In the genomic region with DNA sequence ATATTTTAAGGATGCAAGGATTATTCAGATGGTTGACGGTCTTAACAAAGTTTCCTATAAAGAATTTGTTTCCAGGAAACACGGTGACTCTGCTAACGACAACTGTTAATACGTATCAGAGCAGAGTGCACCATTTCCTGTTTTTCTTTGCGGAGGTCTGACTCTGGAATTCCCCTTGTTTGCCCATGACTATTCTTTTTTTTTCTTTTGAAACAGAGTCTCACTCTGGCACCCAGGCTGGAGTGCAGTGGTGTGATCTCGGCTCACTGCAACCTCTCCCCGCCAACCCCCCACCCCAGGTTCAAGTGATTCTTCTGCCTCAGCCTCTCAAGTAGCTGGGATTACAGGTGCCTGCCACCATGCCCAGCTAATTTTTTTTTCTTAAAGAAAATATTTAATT, we compare ENCODE assay signal across 8 cellular contexts.
DNase-seq lines count a peak whose midpoint lies in the region; ATAC-seq and TF ChIP-seq lines count a peak whose summit lies in the region.

No MANE protein-coding gene starts in this region.

- peak overlapping the region; percentile 87 for H3K27ac ChIP-seq in OCI-LY7 (ENCODE audit: low read depth, low read length, poor library complexity, severe bottlenecking)
- peak overlapping the region; percentile 43 to 61 (median 59) for H3K27ac ChIP-seq in right lobe of liver
- peak overlapping the region in 1 of 2 donors; percentile 20 for H3K27ac ChIP-seq in coronary artery

- H3K36me3 Mint-ChIP-seq in Calu3 (ENCODE audit: insufficient read depth, unreplicated experiment) (peaks cover 18% of the 10 kb centered on the region), Caco-2 (ENCODE audit: insufficient read depth, unreplicated experiment) (peaks cover 12% of the 10 kb centered on the region)
- peaks cover 86% of the 10 kb centered on the region for H3K36me3 Mint-ChIP-seq in stimulated activated effector memory CD8-positive, alpha-beta T cell treated with anti-CD3 and anti-CD28 coated beads, Interleukin-12 subunit alpha, Interleukin-12 subunit beta, amount 100 ng/mL, for 72 hours

- H3K4me1 ChIP-seq in OCI-LY7 (ENCODE audit: insufficient read depth, low read length, poor library complexity, severe bottlenecking) = peaks cover 75% of the 10 kb centered on the region
- peaks cover 0 to 29% (median 2%) of the 10 kb centered on the region in 4 donors for H3K4me1 ChIP-seq in right lobe of liver
- H3K4me1 ChIP-seq in Caco-2 = peaks cover 9% of the 10 kb centered on the region; the same call in 1 of the 2 replicates

- H3K27ac Mint-ChIP-seq in Calu3 (ENCODE audit: unreplicated experiment) = peak overlapping the region; percentile 93
- peak overlapping the region; percentile 93 for H3K27ac Mint-ChIP-seq in stimulated activated effector memory CD8-positive, alpha-beta T cell treated with anti-CD3 and anti-CD28 coated beads, Interleukin-12 subunit alpha, Interleukin-12 subunit beta, amount 100 ng/mL, for 72 hours
- H3K27ac Mint-ChIP-seq in Caco-2 (ENCODE audit: unreplicated experiment) = no peak overlapping the region

- no TSS peak for BruUV-seq in Calu3 (replicated peaks; lab: Mats Ljungman, UMichigan)
- BruUV-seq in OCI-LY7 (replicated peaks; lab: Mats Ljungman, UMichigan) = no TSS peak
- no TSS peak for BruUV-seq in Caco-2 (replicated peaks; lab: Mats Ljungman, UMichigan)

- peaks cover 92% of the 10 kb centered on the region for H3K79me2 ChIP-seq in OCI-LY7 (ENCODE audit: insufficient read depth, low read depth, low read length)

- intact Hi-C loops in Calu3 (cut with micrococcal nuclease; ENCODE audit: unreplicated experiment) = loop anchor here (2.0 to 5.0 kb wide), 4 partner anchors 97 to 267 kb away; a partner anchor contains a TSS
- intact Hi-C loops in OCI-LY7 (cut with micrococcal nuclease; ENCODE audit: unreplicated experiment) = loop anchor here (5.0 to 10.0 kb wide), 2 partner anchors 505 to 1057 kb away; no protein-coding TSS in a partner anchor
- intact Hi-C loops in right lobe of liver (cut with DNase I) = no loop called here
- intact Hi-C loops in Caco-2 (cut with micrococcal nuclease; ENCODE audit: unreplicated experiment) = no loop called here

- peak overlapping the region; percentile 24 for H3K4me3 ChIP-seq in OCI-LY7 (ENCODE audit: low read depth, low read length, poor library complexity, severe bottlenecking)
- no peak overlapping the region for H3K4me3 ChIP-seq in right lobe of liver
- H3K4me3 ChIP-seq in coronary artery = no peak overlapping the region
- no peak overlapping the region for H3K4me3 ChIP-seq in Caco-2 (ENCODE audit: low read depth, low read length)

- H3K4me2 ChIP-seq in OCI-LY7 (ENCODE audit: low read length) = peak overlapping the region; percentile 65

- H3K27me3 Mint-ChIP-seq in Calu3 (ENCODE audit: unreplicated experiment) (no peaks in the 10 kb centered on the region), Caco-2 (ENCODE audit: insufficient read depth, unreplicated experiment) (no peaks in the 10 kb centered on the region)

- no peak for TF ChIP-seq CTCF in Calu3 (IDR thresholded peaks at IDR 0.05; ENCODE audit: unreplicated experiment)
- TF ChIP-seq CTCF in OCI-LY7 (conservative IDR thresholded peaks at IDR 0.05; ENCODE audit: low read length) = no peak
- TF ChIP-seq CTCF in right lobe of liver (IDR thresholded peaks at IDR 0.05) = no peak
- no peak for TF ChIP-seq CTCF in coronary artery (IDR thresholded peaks at IDR 0.05)
- TF ChIP-seq CTCF in Caco-2 (IDR thresholded peaks at IDR 0.05; ENCODE audit: insufficient read depth in 1 of 2, low read depth in 1 of 2, low read length in 1 of 2, severe bottlenecking in 1 of 2, unreplicated experiment in 1 of 2) = no peak

- DNase-seq in Calu3 (peak; percentile 64), OCI-LY7 (ENCODE audit: low spot score) (peak; percentile 72), right lobe of liver (peak in 1 of 3 donors; percentile 32), coronary artery (ENCODE audit: low spot score) (no peak), Caco-2 (no peak)
- peak; percentile 72 for DNase-seq in activated naive CD4-positive, alpha-beta T cell treated with Interleukin-2 at 50 U/mL for 16 hours
- DNase-seq in stimulated activated effector memory CD8-positive, alpha-beta T cell treated with anti-CD3 and anti-CD28 coated beads, Interleukin-12 subunit alpha, Interleukin-12 subunit beta, amount 100 ng/mL, for 72 hours (ENCODE audit: low spot score in 2 of 2) = peak; percentile 36 to 79

- H3K9me3 Mint-ChIP-seq in Calu3 (ENCODE audit: low read depth, unreplicated experiment) (peaks cover 2% of the 10 kb centered on the region), Caco-2 (ENCODE audit: unreplicated experiment) (no peaks in the 10 kb centered on the region)
- peaks cover 4% of the 10 kb centered on the region for H3K9me3 Mint-ChIP-seq in stimulated activated effector memory CD8-positive, alpha-beta T cell treated with anti-CD3 and anti-CD28 coated beads, Interleukin-12 subunit alpha, Interleukin-12 subunit beta, amount 100 ng/mL, for 72 hours

- POLR2A ChIA-PET in OCI-LY7 (lab: Charles Lee) (interaction anchor here (0.6 to 3.6 kb wide), 3 partner anchors 114 to 214 kb away, joined by 5 to 18 read pairs (median 6); a partner anchor contains a TSS), Caco-2 (lab: Charles Lee) (no interaction called here)

- H4K20me1 ChIP-seq in OCI-LY7 (ENCODE audit: insufficient read depth, low read length) = no peaks in the 10 kb centered on the region

- H3K4me1 Mint-ChIP-seq in Calu3 (ENCODE audit: low read depth, unreplicated experiment) (peaks cover 41% of the 10 kb centered on the region), Caco-2 (ENCODE audit: low read depth, unreplicated experiment) (peaks cover 8% of the 10 kb centered on the region)
- peaks cover 74% of the 10 kb centered on the region for H3K4me1 Mint-ChIP-seq in stimulated activated effector memory CD8-positive, alpha-beta T cell treated with anti-CD3 and anti-CD28 coated beads, Interleukin-12 subunit alpha, Interleukin-12 subunit beta, amount 100 ng/mL, for 72 hours

- H3K9me3 ChIP-seq in OCI-LY7 (ENCODE audit: low read length) (no peaks in the 10 kb centered on the region), right lobe of liver (no peaks in the 10 kb centered on the region), Caco-2 (no peaks in the 10 kb centered on the region)

- ATAC-seq in GM21825 (IDR thresholded peaks at IDR 0.05; ENCODE audit: unreplicated experiment) (peak; percentile 32), right lobe of liver (peak; percentile 70 to 82 (median 80))
- peak; percentile 85 for ATAC-seq in stimulated activated effector memory CD8-positive, alpha-beta T cell treated with anti-CD3 and anti-CD28 coated beads, Interleukin-12 subunit alpha, Interleukin-12 subunit beta, amount 100 ng/mL, for 72 hours

- H3K27me3 ChIP-seq in right lobe of liver (no peaks in the 10 kb centered on the region), Caco-2 (replicated peaks; ENCODE audit: control insufficient read depth, insufficient read depth, low read length) (no peaks in the 10 kb centered on the region)

- H3K36me3 ChIP-seq in OCI-LY7 (ENCODE audit: insufficient read depth, low read length) = peaks cover 27% of the 10 kb centered on the region
- no peaks in the 10 kb centered on the region for H3K36me3 ChIP-seq in right lobe of liver
- no peaks in the 10 kb centered on the region; the same call in 1 of the 2 replicates for H3K36me3 ChIP-seq in Caco-2 (ENCODE audit: control insufficient read depth, insufficient read depth, low read length)

- CTCF ChIA-PET in Calu3 (lab: Charles Lee) (interaction anchor here (1.1 kb wide), 1 partner anchor 115 kb away, joined by 3 read pairs; a partner anchor contains a TSS), OCI-LY7 (lab: Charles Lee; ENCODE audit: unreplicated experiment) (interaction anchor here (0.6 kb wide), 1 partner anchor 116 kb away, joined by 10 read pairs; a partner anchor contains a TSS), Caco-2 (lab: Charles Lee) (no interaction called here)

- H3K9me2 ChIP-seq in OCI-LY7 (ENCODE audit: insufficient read depth, low read length) = no peaks in the 10 kb centered on the region

- 32% methylated on average over 6 of the region's 7 CpGs for WGBS in right lobe of liver (ENCODE audit: insufficient coverage, low coverage, low lambda C conversion rate, missing lambda C conversion rate)

- no peak overlapping the region for H2AFZ ChIP-seq in OCI-LY7 (ENCODE audit: low read length)

- H3K4me3 Mint-ChIP-seq in Calu3 (ENCODE audit: low read depth, unreplicated experiment) (peak overlapping the region; percentile 38), Caco-2 (ENCODE audit: unreplicated experiment) (no peak overlapping the region)
- H3K4me3 Mint-ChIP-seq in stimulated activated effector memory CD8-positive, alpha-beta T cell treated with anti-CD3 and anti-CD28 coated beads, Interleukin-12 subunit alpha, Interleukin-12 subunit beta, amount 100 ng/mL, for 72 hours = peak overlapping the region; percentile 53

- TF ChIP-seq POLR2A in right lobe of liver (IDR thresholded peaks at IDR 0.05) = no peak

Comparison
In these comparisons a context has a peak if more than half of its experiments do, and no peak if none do; other contexts are left out.
1. DNase-seq: peak in Calu3 (single experiment), OCI-LY7 (single experiment), activated naive CD4-positive, alpha-beta T cell treated with Interleukin-2 at 50 U/mL for 16 hours (single experiment) and stimulated activated effector memory CD8-positive, alpha-beta T cell treated with anti-CD3 and anti-CD28 coated beads, Interleukin-12 subunit alpha, Interleukin-12 subunit beta, amount 100 ng/mL, for 72 hours (2 of 2); none in coronary artery (single experiment) and Caco-2 (0 of 2).
2. ATAC-seq: peak in every context shown above with its lines; median percentile 85 in stimulated activated effector memory CD8-positive, alpha-beta T cell treated with anti-CD3 and anti-CD28 coated beads, Interleukin-12 subunit alpha, Interleukin-12 subunit beta, amount 100 ng/mL, for 72 hours; 80 in right lobe of liver; 32 in GM21825.
3. intact Hi-C loops: an anchor here in Calu3 (2.0 to 5.0 kb wide) and OCI-LY7 (5.0 to 10.0 kb wide); none called in right lobe of liver and Caco-2.